In the genomic region with DNA sequence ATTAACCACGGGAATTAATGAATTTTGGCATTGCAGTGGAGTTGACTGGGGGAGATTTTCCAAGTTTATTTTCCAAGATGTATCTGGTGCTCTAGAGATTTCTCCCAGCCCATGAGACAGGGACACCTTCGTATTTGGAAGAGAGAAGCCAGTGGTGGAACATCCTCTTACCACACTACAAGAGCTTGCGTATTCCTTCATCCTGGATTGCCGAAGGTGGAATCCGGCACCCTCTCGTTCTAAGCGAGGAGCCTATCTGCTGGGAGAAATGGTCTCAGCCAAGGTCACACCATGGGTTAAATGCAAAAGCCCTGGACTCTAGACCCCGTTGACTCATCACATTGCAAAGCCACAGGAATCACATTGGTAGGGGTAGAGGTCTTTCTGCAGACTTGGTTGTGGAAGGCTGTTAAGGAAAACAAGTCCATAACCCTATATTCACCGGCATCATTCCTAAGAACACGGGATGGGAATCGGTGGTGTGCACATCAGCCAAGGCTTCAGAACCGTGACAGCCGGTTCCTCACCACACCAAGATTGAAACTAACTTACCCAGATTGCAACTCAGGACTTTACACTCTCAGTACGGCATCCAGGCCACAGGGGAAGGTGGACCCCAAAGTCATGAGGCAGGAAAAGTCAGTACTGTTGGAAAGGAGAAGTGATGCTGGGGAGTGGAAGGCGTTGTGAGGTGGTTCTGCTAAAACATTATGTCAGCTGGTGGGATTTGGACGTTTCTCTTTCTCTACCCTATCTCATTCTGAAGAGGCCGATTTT, we compare ENCODE assay signal across 1 cellular context.
A peak's percentile ranks its signal among the peaks of the same experiment; 100 is the strongest.
TF ChIP-seq lines count a peak whose summit lies in the region.

No MANE protein-coding gene starts in this region.

TF ChIP-seq in HepG2, 621 proteins besides CTCF, POLR2A, EP300 and RAD21 (continued from another document and continues in another):
- TF ChIP-seq, protein P1, sequence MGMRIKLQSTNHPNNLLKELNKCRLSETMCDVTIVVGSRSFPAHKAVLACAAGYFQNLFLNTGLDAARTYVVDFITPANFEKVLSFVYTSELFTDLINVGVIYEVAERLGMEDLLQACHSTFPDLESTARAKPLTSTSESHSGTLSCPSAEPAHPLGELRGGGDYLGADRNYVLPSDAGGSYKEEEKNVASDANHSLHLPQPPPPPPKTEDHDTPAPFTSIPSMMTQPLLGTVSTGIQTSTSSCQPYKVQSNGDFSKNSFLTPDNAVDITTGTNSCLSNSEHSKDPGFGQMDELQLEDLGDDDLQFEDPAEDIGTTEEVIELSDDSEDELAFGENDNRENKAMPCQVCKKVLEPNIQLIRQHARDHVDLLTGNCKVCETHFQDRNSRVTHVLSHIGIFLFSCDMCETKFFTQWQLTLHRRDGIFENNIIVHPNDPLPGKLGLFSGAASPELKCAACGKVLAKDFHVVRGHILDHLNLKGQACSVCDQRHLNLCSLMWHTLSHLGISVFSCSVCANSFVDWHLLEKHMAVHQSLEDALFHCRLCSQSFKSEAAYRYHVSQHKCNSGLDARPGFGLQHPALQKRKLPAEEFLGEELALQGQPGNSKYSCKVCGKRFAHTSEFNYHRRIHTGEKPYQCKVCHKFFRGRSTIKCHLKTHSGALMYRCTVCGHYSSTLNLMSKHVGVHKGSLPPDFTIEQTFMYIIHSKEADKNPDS (CRISPR knock-in tag; IDR thresholded peaks at IDR 0.05) = no peak
- TF ChIP-seq ZNF205 (CRISPR knock-in tag; IDR thresholded peaks at IDR 0.05) (peak; percentile 54; the same call in 1 of the 2 replicates), PRPF4 (IDR thresholded peaks at IDR 0.05; ENCODE audit: low read depth, low read length, poor library complexity, severe bottlenecking) (no peak), FIP1L1 (IDR thresholded peaks at IDR 0.05; ENCODE audit: borderline replicate concordance, insufficient read depth, low read depth, low read length) (no peak), SALL1 (CRISPR knock-in tag; IDR thresholded peaks at IDR 0.05) (peak; percentile 75), PHF8 (CRISPR knock-in tag; IDR thresholded peaks at IDR 0.05) (0 out of 2 replicates have a peak, but pooled peaks have one; percentile 7), TBX3 (IDR thresholded peaks at IDR 0.05; ENCODE audit: borderline replicate concordance) (no peak), TBP (CRISPR knock-in tag; IDR thresholded peaks at IDR 0.05) (0 out of 2 replicates have a peak, but pooled peaks have one; percentile 36), NFKB2 (CRISPR knock-in tag; IDR thresholded peaks at IDR 0.05; ENCODE audit: borderline replicate concordance) (no peak), ZSCAN25 (CRISPR knock-in tag; IDR thresholded peaks at IDR 0.05) (no peak), GLI4 (CRISPR knock-in tag; IDR thresholded peaks at IDR 0.05; ENCODE audit: borderline replicate concordance) (peak; percentile 30; the same call in 1 of the 2 replicates), HCFC1 (IDR thresholded peaks at IDR 0.05; ENCODE audit: low read depth, low read length) (0 out of 2 replicates have a peak, but pooled peaks have one; percentile 10), ZFP41 (CRISPR knock-in tag; IDR thresholded peaks at IDR 0.05; ENCODE audit: borderline replicate concordance) (no peak), SOX5 (CRISPR knock-in tag; IDR thresholded peaks at IDR 0.05; ENCODE audit: borderline replicate concordance) (peak; percentile 60; the same call in 1 of the 2 replicates), ELF3 (CRISPR knock-in tag; IDR thresholded peaks at IDR 0.05) (peak; percentile 58), JUNB (CRISPR knock-in tag; IDR thresholded peaks at IDR 0.05; ENCODE audit: borderline replicate concordance) (peak; percentile 77), ARNTL (CRISPR knock-in tag; IDR thresholded peaks at IDR 0.05) (peak; percentile 48; the same call in 1 of the 2 replicates), ZNF644 (CRISPR knock-in tag; IDR thresholded peaks at IDR 0.05; ENCODE audit: low read depth) (peak; percentile 94), FOSL2 (CRISPR knock-in tag; IDR thresholded peaks at IDR 0.05) (peak; percentile 98), MEF2D (CRISPR knock-in tag; IDR thresholded peaks at IDR 0.05) (0 out of 2 replicates have a peak, but pooled peaks have one; percentile 17), MAFK (conservative IDR thresholded peaks at IDR 0.05 in 1 of 2, IDR thresholded peaks at IDR 0.05 in 1 of 2; ENCODE audit: low read length in 2 of 2) (peak; percentile 61 to 78), ADNP (CRISPR knock-in tag; IDR thresholded peaks at IDR 0.05) (no peak), EHMT2 (IDR thresholded peaks at IDR 0.05; ENCODE audit: borderline replicate concordance, low read depth, low read length) (peak; percentile 83; the same call in 1 of the 2 replicates), MED8 (CRISPR knock-in tag; IDR thresholded peaks at IDR 0.05; ENCODE audit: insufficient replicate concordance) (no peak), TCF7 (IDR thresholded peaks at IDR 0.05; ENCODE audit: low read depth) (no peak), SOX6 (IDR thresholded peaks at IDR 0.05) (no peak), SOX6 (CRISPR knock-in tag; IDR thresholded peaks at IDR 0.05) (peak; percentile 52; the same call in 1 of the 2 replicates), ZMYM4 (CRISPR knock-in tag; IDR thresholded peaks at IDR 0.05) (peak; percentile 75), ASH2L (IDR thresholded peaks at IDR 0.05; ENCODE audit: insufficient read length, low read depth, low read length) (peak; percentile 39), ZBTB3 (CRISPR knock-in tag; IDR thresholded peaks at IDR 0.05; ENCODE audit: borderline replicate concordance, low read depth) (no peak), ZSCAN30 (CRISPR knock-in tag; IDR thresholded peaks at IDR 0.05) (no peak), ZNF598 (CRISPR knock-in tag; IDR thresholded peaks at IDR 0.05; ENCODE audit: borderline replicate concordance) (peak; percentile 66; the same call in 1 of the 2 replicates), TEAD3 (CRISPR knock-in tag; optimal IDR thresholded peaks at IDR 0.05; ENCODE audit: borderline replicate concordance) (peak; percentile 84), SP1 (IDR thresholded peaks at IDR 0.05) (no peak), SP1 (CRISPR knock-in tag; IDR thresholded peaks at IDR 0.05) (no peak), KDM5B (CRISPR knock-in tag; IDR thresholded peaks at IDR 0.05; ENCODE audit: borderline replicate concordance) (no peak; the same call in 1 of the 2 replicates)
- TF ChIP-seq, protein P2, sequence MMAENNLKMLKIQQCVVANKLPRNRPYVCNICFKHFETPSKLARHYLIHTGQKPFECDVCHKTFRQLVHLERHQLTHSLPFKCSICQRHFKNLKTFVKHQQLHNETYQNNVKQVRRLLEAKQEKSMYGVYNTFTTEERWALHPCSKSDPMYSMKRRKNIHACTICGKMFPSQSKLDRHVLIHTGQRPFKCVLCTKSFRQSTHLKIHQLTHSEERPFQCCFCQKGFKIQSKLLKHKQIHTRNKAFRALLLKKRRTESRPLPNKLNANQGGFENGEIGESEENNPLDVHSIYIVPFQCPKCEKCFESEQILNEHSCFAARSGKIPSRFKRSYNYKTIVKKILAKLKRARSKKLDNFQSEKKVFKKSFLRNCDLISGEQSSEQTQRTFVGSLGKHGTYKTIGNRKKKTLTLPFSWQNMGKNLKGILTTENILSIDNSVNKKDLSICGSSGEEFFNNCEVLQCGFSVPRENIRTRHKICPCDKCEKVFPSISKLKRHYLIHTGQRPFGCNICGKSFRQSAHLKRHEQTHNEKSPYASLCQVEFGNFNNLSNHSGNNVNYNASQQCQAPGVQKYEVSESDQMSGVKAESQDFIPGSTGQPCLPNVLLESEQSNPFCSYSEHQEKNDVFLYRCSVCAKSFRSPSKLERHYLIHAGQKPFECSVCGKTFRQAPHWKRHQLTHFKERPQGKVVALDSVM (CRISPR knock-in tag; IDR thresholded peaks at IDR 0.05) = peak; percentile 49; the same call in 1 of the 2 replicates
- TF ChIP-seq, protein P3, sequence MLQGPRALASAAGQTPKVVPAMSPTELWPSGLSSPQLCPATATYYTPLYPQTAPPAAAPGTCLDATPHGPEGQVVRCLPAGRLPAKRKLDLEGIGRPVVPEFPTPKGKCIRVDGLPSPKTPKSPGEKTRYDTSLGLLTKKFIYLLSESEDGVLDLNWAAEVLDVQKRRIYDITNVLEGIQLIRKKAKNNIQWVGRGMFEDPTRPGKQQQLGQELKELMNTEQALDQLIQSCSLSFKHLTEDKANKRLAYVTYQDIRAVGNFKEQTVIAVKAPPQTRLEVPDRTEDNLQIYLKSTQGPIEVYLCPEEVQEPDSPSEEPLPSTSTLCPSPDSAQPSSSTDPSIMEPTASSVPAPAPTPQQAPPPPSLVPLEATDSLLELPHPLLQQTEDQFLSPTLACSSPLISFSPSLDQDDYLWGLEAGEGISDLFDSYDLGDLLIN (CRISPR knock-in tag; IDR thresholded peaks at IDR 0.05; ENCODE audit: borderline replicate concordance) = no peak
- TF ChIP-seq, protein P4, sequence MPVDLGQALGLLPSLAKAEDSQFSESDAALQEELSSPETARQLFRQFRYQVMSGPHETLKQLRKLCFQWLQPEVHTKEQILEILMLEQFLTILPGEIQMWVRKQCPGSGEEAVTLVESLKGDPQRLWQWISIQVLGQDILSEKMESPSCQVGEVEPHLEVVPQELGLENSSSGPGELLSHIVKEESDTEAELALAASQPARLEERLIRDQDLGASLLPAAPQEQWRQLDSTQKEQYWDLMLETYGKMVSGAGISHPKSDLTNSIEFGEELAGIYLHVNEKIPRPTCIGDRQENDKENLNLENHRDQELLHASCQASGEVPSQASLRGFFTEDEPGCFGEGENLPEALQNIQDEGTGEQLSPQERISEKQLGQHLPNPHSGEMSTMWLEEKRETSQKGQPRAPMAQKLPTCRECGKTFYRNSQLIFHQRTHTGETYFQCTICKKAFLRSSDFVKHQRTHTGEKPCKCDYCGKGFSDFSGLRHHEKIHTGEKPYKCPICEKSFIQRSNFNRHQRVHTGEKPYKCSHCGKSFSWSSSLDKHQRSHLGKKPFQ (CRISPR knock-in tag; IDR thresholded peaks at IDR 0.05; ENCODE audit: insufficient replicate concordance) = peak; percentile 82
- TF ChIP-seq, protein P5, sequence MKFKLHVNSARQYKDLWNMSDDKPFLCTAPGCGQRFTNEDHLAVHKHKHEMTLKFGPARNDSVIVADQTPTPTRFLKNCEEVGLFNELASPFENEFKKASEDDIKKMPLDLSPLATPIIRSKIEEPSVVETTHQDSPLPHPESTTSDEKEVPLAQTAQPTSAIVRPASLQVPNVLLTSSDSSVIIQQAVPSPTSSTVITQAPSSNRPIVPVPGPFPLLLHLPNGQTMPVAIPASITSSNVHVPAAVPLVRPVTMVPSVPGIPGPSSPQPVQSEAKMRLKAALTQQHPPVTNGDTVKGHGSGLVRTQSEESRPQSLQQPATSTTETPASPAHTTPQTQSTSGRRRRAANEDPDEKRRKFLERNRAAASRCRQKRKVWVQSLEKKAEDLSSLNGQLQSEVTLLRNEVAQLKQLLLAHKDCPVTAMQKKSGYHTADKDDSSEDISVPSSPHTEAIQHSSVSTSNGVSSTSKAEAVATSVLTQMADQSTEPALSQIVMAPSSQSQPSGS (CRISPR knock-in tag; IDR thresholded peaks at IDR 0.05) = 0 out of 2 replicates have a peak, but pooled peaks have one; percentile 19
- TF ChIP-seq, protein P6, sequence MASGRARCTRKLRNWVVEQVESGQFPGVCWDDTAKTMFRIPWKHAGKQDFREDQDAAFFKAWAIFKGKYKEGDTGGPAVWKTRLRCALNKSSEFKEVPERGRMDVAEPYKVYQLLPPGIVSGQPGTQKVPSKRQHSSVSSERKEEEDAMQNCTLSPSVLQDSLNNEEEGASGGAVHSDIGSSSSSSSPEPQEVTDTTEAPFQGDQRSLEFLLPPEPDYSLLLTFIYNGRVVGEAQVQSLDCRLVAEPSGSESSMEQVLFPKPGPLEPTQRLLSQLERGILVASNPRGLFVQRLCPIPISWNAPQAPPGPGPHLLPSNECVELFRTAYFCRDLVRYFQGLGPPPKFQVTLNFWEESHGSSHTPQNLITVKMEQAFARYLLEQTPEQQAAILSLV (CRISPR knock-in tag; IDR thresholded peaks at IDR 0.05; ENCODE audit: borderline replicate concordance) = peak; percentile 71
- TF ChIP-seq, protein P7, sequence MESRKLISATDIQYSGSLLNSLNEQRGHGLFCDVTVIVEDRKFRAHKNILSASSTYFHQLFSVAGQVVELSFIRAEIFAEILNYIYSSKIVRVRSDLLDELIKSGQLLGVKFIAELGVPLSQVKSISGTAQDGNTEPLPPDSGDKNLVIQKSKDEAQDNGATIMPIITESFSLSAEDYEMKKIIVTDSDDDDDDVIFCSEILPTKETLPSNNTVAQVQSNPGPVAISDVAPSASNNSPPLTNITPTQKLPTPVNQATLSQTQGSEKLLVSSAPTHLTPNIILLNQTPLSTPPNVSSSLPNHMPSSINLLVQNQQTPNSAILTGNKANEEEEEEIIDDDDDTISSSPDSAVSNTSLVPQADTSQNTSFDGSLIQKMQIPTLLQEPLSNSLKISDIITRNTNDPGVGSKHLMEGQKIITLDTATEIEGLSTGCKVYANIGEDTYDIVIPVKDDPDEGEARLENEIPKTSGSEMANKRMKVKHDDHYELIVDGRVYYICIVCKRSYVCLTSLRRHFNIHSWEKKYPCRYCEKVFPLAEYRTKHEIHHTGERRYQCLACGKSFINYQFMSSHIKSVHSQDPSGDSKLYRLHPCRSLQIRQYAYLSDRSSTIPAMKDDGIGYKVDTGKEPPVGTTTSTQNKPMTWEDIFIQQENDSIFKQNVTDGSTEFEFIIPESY (CRISPR knock-in tag; IDR thresholded peaks at IDR 0.05) = no peak
- TF ChIP-seq, protein P8, sequence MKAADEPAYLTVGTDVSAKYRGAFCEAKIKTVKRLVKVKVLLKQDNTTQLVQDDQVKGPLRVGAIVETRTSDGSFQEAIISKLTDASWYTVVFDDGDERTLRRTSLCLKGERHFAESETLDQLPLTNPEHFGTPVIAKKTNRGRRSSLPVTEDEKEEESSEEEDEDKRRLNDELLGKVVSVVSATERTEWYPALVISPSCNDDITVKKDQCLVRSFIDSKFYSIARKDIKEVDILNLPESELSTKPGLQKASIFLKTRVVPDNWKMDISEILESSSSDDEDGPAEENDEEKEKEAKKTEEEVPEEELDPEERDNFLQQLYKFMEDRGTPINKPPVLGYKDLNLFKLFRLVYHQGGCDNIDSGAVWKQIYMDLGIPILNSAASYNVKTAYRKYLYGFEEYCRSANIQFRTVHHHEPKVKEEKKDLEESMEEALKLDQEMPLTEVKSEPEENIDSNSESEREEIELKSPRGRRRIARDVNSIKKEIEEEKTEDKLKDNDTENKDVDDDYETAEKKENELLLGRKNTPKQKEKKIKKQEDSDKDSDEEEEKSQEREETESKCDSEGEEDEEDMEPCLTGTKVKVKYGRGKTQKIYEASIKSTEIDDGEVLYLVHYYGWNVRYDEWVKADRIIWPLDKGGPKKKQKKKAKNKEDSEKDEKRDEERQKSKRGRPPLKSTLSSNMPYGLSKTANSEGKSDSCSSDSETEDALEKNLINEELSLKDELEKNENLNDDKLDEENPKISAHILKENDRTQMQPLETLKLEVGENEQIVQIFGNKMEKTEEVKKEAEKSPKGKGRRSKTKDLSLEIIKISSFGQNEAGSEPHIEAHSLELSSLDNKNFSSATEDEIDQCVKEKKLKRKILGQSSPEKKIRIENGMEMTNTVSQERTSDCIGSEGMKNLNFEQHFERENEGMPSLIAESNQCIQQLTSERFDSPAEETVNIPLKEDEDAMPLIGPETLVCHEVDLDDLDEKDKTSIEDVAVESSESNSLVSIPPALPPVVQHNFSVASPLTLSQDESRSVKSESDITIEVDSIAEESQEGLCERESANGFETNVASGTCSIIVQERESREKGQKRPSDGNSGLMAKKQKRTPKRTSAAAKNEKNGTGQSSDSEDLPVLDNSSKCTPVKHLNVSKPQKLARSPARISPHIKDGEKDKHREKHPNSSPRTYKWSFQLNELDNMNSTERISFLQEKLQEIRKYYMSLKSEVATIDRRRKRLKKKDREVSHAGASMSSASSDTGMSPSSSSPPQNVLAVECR (CRISPR knock-in tag; IDR thresholded peaks at IDR 0.05; ENCODE audit: borderline replicate concordance) = peak; percentile 44
